8 cellular contexts compared by ENCODE assay signal in the genomic region with DNA sequence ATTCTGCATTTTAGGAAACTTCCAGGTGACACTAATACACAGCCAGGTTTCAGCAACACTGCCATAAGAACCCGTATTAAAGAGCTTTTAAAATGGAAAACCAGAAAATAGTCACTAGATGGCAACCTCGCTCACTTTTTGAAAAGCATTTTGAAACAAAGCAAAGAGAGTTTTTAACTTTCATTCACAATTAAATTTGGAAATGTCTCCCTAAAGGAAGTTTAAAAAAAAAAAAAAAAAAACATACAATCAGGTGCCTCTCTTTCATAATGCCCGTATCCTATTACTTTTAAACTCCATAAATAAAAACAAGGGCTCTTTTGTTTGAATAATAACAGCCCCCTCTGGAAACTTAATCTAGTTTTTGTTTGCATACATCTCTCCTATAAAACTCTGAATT. TPM values are rescaled to one million over a fixed set of nuclear protein-coding genes. Genes with fewer than 3 reads are reported as not detected.
DNase-seq lines count a peak whose midpoint lies in the region; ATAC-seq and TF ChIP-seq lines count a peak whose summit lies in the region.

No MANE protein-coding gene starts in this region.

- H2AFZ ChIP-seq in GM23248: no peak overlapping the region

- DNase-seq in BE2C: no peak
- peak; percentile 64 for DNase-seq in GM23248
- peak; percentile 40 for DNase-seq in NT2/D1 (ENCODE audit: low read depth, low spot score)
- DNase-seq in endodermal cell: no peak
- DNase-seq in stimulated activated CD4-positive, alpha-beta T cell treated with anti-CD3 and anti-CD28 coated beads, Interleukin-1b, Interleukin-23, amount 100 ng/mL, for 48 hours: no peak

- in situ Hi-C loops in GM23248 (cut with MboI): loop anchor here (10.0 to 25.0 kb wide), 2 partner anchors 112 to 359 kb away; no protein-coding TSS in a partner anchor

- H3K79me2 ChIP-seq in GM23248 (ENCODE audit: insufficient read depth): no peaks in the 10 kb centered on the region

- peaks cover 32% of the 10 kb centered on the region for H3K4me1 Mint-ChIP-seq in endodermal cell

- H3K27me3 Mint-ChIP-seq in endodermal cell (ENCODE audit: insufficient read depth): no peaks in the 10 kb centered on the region

- WGBS in GM23248 (ENCODE audit: low coverage in 1 of 2, low lambda C conversion rate in 2 of 2, missing lambda C conversion rate in 2 of 2), 2 experiments: 3% methylated on average over 3 of the region's 3 CpGs
- WGBS in endodermal cell (ENCODE audit: insufficient coverage in 1 of 2, insufficient read length in 1 of 2), 2 experiments: 4 to 7% methylated on average over 2 to 3 of the region's 3 CpGs

- H3K36me3 ChIP-seq in BE2C: no peaks in the 10 kb centered on the region
- H3K36me3 ChIP-seq in GM23248 (ENCODE audit: low read depth): no peaks in the 10 kb centered on the region
- no peaks in the 10 kb centered on the region for H3K36me3 ChIP-seq in NT2/D1 (ENCODE audit: insufficient read depth, insufficient read length, low read length)
- no peaks in the 10 kb centered on the region for H3K36me3 ChIP-seq in endodermal cell (ENCODE audit: control insufficient read depth, insufficient read depth, low read length)
- no peaks in the 10 kb centered on the region for H3K36me3 ChIP-seq in neutrophil

- TF ChIP-seq CTCF in BE2C (IDR thresholded peaks at IDR 0.05; ENCODE audit: low read depth, low read length) (peak; percentile 50), endodermal cell (conservative IDR thresholded peaks at IDR 0.05) (peak; percentile 77), neutrophil (IDR thresholded peaks at IDR 0.05) (peak; percentile 45)

- no peak overlapping the region for H3K9ac ChIP-seq in GM23248
- H3K9ac ChIP-seq in NT2/D1 (ENCODE audit: insufficient read length, low read depth): no peak overlapping the region
- no peak overlapping the region for H3K9ac ChIP-seq in endodermal cell (ENCODE audit: extremely low read depth, low read length, poor library complexity, severe bottlenecking)

- peaks cover 10% of the 10 kb centered on the region for H3K27me3 ChIP-seq in BE2C
- H3K27me3 ChIP-seq in GM23248 (replicated peaks; ENCODE audit: insufficient read depth): no peaks in the 10 kb centered on the region
- no peaks in the 10 kb centered on the region for H3K27me3 ChIP-seq in NT2/D1 (ENCODE audit: insufficient read depth, insufficient read length)
- H3K27me3 ChIP-seq in endodermal cell (ENCODE audit: control insufficient read depth, insufficient read depth, low read length, poor library complexity, severe bottlenecking): no peaks in the 10 kb centered on the region
- H3K27me3 ChIP-seq in neutrophil: peaks cover 2% of the 10 kb centered on the region

- H3K4me3 Mint-ChIP-seq in endodermal cell: no peak overlapping the region

- H3K9me3 Mint-ChIP-seq in endodermal cell: no peaks in the 10 kb centered on the region

- H4K20me1 ChIP-seq in GM23248 (ENCODE audit: insufficient read depth): no peaks in the 10 kb centered on the region

- H3K27ac Mint-ChIP-seq in endodermal cell: no peak overlapping the region

- H3K4me2 ChIP-seq in GM23248 (ENCODE audit: unreplicated experiment): no peak overlapping the region

- no peaks in the 10 kb centered on the region for H3K9me3 ChIP-seq in BE2C
- no peaks in the 10 kb centered on the region for H3K9me3 ChIP-seq in GM23248 (ENCODE audit: low read depth)
- H3K9me3 ChIP-seq in NT2/D1 (ENCODE audit: insufficient read depth, low read length): 0 out of 2 replicates have a peak, but pooled peaks cover 5% of the 10 kb centered on the region
- no peaks in the 10 kb centered on the region for H3K9me3 ChIP-seq in endodermal cell (ENCODE audit: control insufficient read depth, low read length)
- H3K9me3 ChIP-seq in neutrophil: no peaks in the 10 kb centered on the region

- H3K27ac ChIP-seq in GM23248 (no peak overlapping the region), endodermal cell (ENCODE audit: low read depth, low read length) (no peak overlapping the region), neutrophil (peak overlapping the region; percentile 96)

- no peaks in the 10 kb centered on the region for H3F3A ChIP-seq in GM23248 (ENCODE audit: insufficient read depth)

- no peaks in the 10 kb centered on the region for H3K36me3 Mint-ChIP-seq in endodermal cell (ENCODE audit: low read depth)

- no peak overlapping the region for H3K4me3 ChIP-seq in BE2C (ENCODE audit: low read depth, low read length)
- H3K4me3 ChIP-seq in GM23248: no peak overlapping the region
- no peak overlapping the region for H3K4me3 ChIP-seq in NT2/D1 (ENCODE audit: insufficient read length, low read depth)
- no peak overlapping the region for H3K4me3 ChIP-seq in endodermal cell (ENCODE audit: low read length)
- H3K4me3 ChIP-seq in neutrophil (ENCODE audit: low read depth in 1 of 2, low read length in 1 of 2): peak overlapping the region in 1 of 2 experiments; percentile 4

- H3K9me2 ChIP-seq in GM23248 (ENCODE audit: insufficient read depth): no peaks in the 10 kb centered on the region

- H3K4me1 ChIP-seq in BE2C: no peaks in the 10 kb centered on the region
- H3K4me1 ChIP-seq in GM23248 (ENCODE audit: insufficient read depth): no peaks in the 10 kb centered on the region
- peaks cover 3% of the 10 kb centered on the region for H3K4me1 ChIP-seq in NT2/D1 (ENCODE audit: insufficient read depth, insufficient read length)
- peaks cover 8% of the 10 kb centered on the region for H3K4me1 ChIP-seq in endodermal cell (ENCODE audit: control insufficient read depth, insufficient read depth, low read length)
- H3K4me1 ChIP-seq in neutrophil (ENCODE audit: control insufficient read depth in 1 of 2, insufficient read depth in 1 of 2, low read depth in 1 of 2, low read length in 1 of 2): peaks cover 46 to 56% of the 10 kb centered on the region in 2 experiments

- ATAC-seq in HG02840 (IDR thresholded peaks at IDR 0.05; ENCODE audit: low FRiP score, unreplicated experiment): no peak
- ATAC-seq in HG02970 (IDR thresholded peaks at IDR 0.05; ENCODE audit: low FRiP score, unreplicated experiment): no peak

RNA-seq across cellular contexts. Expression of a gene that starts 20.3 kb away (rescaled TPM):
- polyA plus RNA-seq in BE2C (2012; ENCODE audit: insufficient read depth, insufficient read length, low read depth): not detected
- total RNA-seq in GM23248 (2014; rRNA removed; shearing (Covaris generic)): not detected in 2 replicates
- polyA plus RNA-seq in GM23248 (2016; fragmentation: Nextera tagmentation; extraction: Ambion mirVana): not detected in 2 replicates
- under 1 TPM; 0.37 to 0.89 TPM for total RNA-seq in endodermal cell
- polyA plus RNA-seq in endodermal cell (2013, experiment 1 of 2): not detected
- polyA plus RNA-seq in endodermal cell (2013, experiment 2 of 2): not detected

RNA-seq across cellular contexts. Expression of a gene that starts 53.8 kb away (rescaled TPM):
- polyA plus RNA-seq in BE2C (2012; ENCODE audit: insufficient read depth, insufficient read length, low read depth): not detected
- total RNA-seq in GM23248 (2014; rRNA removed; shearing (Covaris generic)): not detected in 2 replicates
- not detected in 2 replicates for polyA plus RNA-seq in GM23248 (2016; fragmentation: Nextera tagmentation; extraction: Ambion mirVana)
- not detected for total RNA-seq in endodermal cell
- polyA plus RNA-seq in endodermal cell (2013, experiment 1 of 2): not detected
- not detected for polyA plus RNA-seq in endodermal cell (2013, experiment 2 of 2)

Comparison
In these comparisons a context has a peak if more than half of its experiments do, and no peak if none do; other contexts are left out.
1. DNase-seq: peak in GM23248 (single experiment) and NT2/D1 (single experiment); none in BE2C (single experiment), endodermal cell (single experiment) and stimulated activated CD4-positive, alpha-beta T cell treated with anti-CD3 and anti-CD28 coated beads, Interleukin-1b, Interleukin-23, amount 100 ng/mL, for 48 hours (single experiment).
2. Peak in every context shown above with its lines, with median percentiles within 50 percentile points of each other: CTCF ChIP-seq.